ENCODE assay signal across 20 cellular contexts in genomic region chr11:86372586-86372985, GRCh38. TPM values are rescaled to one million over a fixed set of nuclear protein-coding genes. Genes with fewer than 3 reads are reported as not detected.
A peak's percentile ranks its signal among the peaks of the same experiment; 100 is the strongest.
DNase-seq lines count a peak whose midpoint lies in the region; FAIRE-seq and TF ChIP-seq lines count a peak whose summit lies in the region.
"Had no signal": no experiment of that assay in that cellular context is flagged by ENCODE, and none has a peak within 500 bp of the region (broad histone marks: within the 10 kb centered on the region; RNA-seq: fewer than 3 reads in every experiment).

No MANE protein-coding gene starts in this region.

- no peak for FAIRE-seq in bronchial epithelial cell (lab: Jason Lieb, UNC)
- FAIRE-seq: D721Med, GM12878, H1, HepG2 had no signal

- no peak for TF ChIP-seq POLR2A in prostate gland (IDR thresholded peaks at IDR 0.05)

- H3K9me3 ChIP-seq in prostate gland = no peaks in the 10 kb centered on the region
- peaks cover 7% of the 10 kb centered on the region for H3K9me3 ChIP-seq in left ventricle myocardium inferior (replicated peaks)
- H3K9me3 ChIP-seq: BE2C, HAP-1 had no signal

- no peak overlapping the region for H3K4me3 ChIP-seq in bronchial epithelial cell (ENCODE audit: low read depth, low read length)
- no peak overlapping the region for H3K4me3 ChIP-seq in prostate gland
- no peak overlapping the region for H3K4me3 ChIP-seq in left ventricle myocardium inferior
- H3K4me3 ChIP-seq: GM12878, HAP-1 had no signal

- no peaks in the 10 kb centered on the region for H3K4me1 ChIP-seq in prostate gland (replicated peaks)
- peaks cover 9% of the 10 kb centered on the region for H3K4me1 ChIP-seq in left ventricle myocardium inferior
- H3K4me1 ChIP-seq: BE2C had no signal

- TF ChIP-seq CTCF in bronchial epithelial cell (IDR thresholded peaks at IDR 0.05; ENCODE audit: insufficient read depth, low read length, severe bottlenecking) (no peak), prostate gland (IDR thresholded peaks at IDR 0.05) (no peak), left ventricle myocardium inferior (IDR thresholded peaks at IDR 0.05; ENCODE audit: borderline replicate concordance) (no peak)

- no peaks in the 10 kb centered on the region for H3K36me3 ChIP-seq in bronchial epithelial cell (ENCODE audit: control insufficient read depth, insufficient read depth, low read length)
- H3K36me3 ChIP-seq in prostate gland = no peaks in the 10 kb centered on the region
- H3K36me3 ChIP-seq in left ventricle myocardium inferior = no peaks in the 10 kb centered on the region
- H3K36me3 ChIP-seq: BE2C, HAP-1 had no signal

- peak; percentile 41 for DNase-seq in DMS79 treated with DMSO at 0.1 percent for 48 hours (lab: John Stamatoyannopoulos, UW)
- peak; percentile 63 for DNase-seq in NCI-H1105 treated with DMSO at 0.1 percent for 48 hours (lab: John Stamatoyannopoulos, UW)
- DNase-seq in bronchial epithelial cell (ENCODE audit: low read depth) = peak; percentile 82
- peak; percentile 16 for DNase-seq in prostate gland (ENCODE audit: low spot score)
- no peak for DNase-seq in globus pallidus (ENCODE audit: low spot score)
- DNase-seq in stimulated activated CD8-positive, alpha-beta memory T cell treated with anti-CD3 and anti-CD28 coated beads, Interleukin-4, amount 100 ng/mL, for 48 hours = no peak
- DNase-seq in left ventricle myocardium inferior = no peak
- DNase-seq: ACHN; BE2C; C1 segment of cervical spinal cord; CD4-positive, CD25-positive, alpha-beta regulatory T cell; CD8-positive, alpha-beta memory T cell; COR-L47; DND-41; EL had no signal

- H3K27me3 ChIP-seq in bronchial epithelial cell (ENCODE audit: control insufficient read depth, insufficient read depth, low read length) (no peaks in the 10 kb centered on the region), prostate gland (replicated peaks; ENCODE audit: insufficient read depth) (no peaks in the 10 kb centered on the region), left ventricle myocardium inferior (ENCODE audit: low read depth) (no peaks in the 10 kb centered on the region)
- H3K27me3 ChIP-seq: BE2C had no signal

- intact Hi-C loops in prostate gland (cut with DNase I) (no loop called here), left ventricle myocardium inferior (cut with micrococcal nuclease) (no loop called here)

- H3K27ac ChIP-seq in prostate gland (no peak overlapping the region), left ventricle myocardium inferior (replicated peaks) (no peak overlapping the region)

RNA-seq across cellular contexts. Expression of gene CCDC81, which starts 2.1 kb away (rescaled TPM):
- 0.53 and 0.64 TPM in 2 replicates for total RNA-seq in bronchial epithelial cell
- total RNA-seq in prostate gland = 1 to 10 TPM in 1 of 2 donors, under 1 TPM in 1; 0.17 to 1.2 TPM
- total RNA-seq in left ventricle myocardium inferior = 0.71 TPM

Comparison
In these comparisons a context has a peak if more than half of its experiments do, and no peak if none do; other contexts are left out.
1. DNase-seq: peak in DMS79 treated with DMSO at 0.1 percent for 48 hours (single experiment), NCI-H1105 treated with DMSO at 0.1 percent for 48 hours (single experiment), bronchial epithelial cell (single experiment) and prostate gland (single experiment); none in globus pallidus (single experiment), stimulated activated CD8-positive, alpha-beta memory T cell treated with anti-CD3 and anti-CD28 coated beads, Interleukin-4, amount 100 ng/mL, for 48 hours (single experiment) and left ventricle myocardium inferior (single experiment).